8 cellular contexts compared by ENCODE assay signal in genomic region chr2:68767031-68767961, GRCh38. TPM values are rescaled to one million over a fixed set of nuclear protein-coding genes. Genes with fewer than 3 reads are reported as not detected.
DNase-seq lines count a peak whose midpoint lies in the region; ATAC-seq lines count a peak whose summit lies in the region.

No MANE protein-coding gene starts in this region.

- no peaks in the 10 kb centered on the region for H3K27me3 Mint-ChIP-seq in activated T-cell treated with anti-CD3 and anti-CD28 coated beads, Interleukin-2, amount 50 U/mL, for 72 hours (ENCODE audit: low read depth)
- no peaks in the 10 kb centered on the region for H3K27me3 Mint-ChIP-seq in natural killer cell treated with Interleukin-12 subunit alpha and Interleukin-12 subunit beta and Interleukin-15 and Interleukin-18, amount 100 ng/mL, for 72 hours

- H3K4me3 Mint-ChIP-seq in activated T-cell treated with anti-CD3 and anti-CD28 coated beads, Interleukin-2, amount 50 U/mL, for 72 hours: peak overlapping the region; percentile 77 to 88
- H3K4me3 Mint-ChIP-seq in natural killer cell treated with Interleukin-12 subunit alpha and Interleukin-12 subunit beta and Interleukin-15 and Interleukin-18, amount 100 ng/mL, for 72 hours: peak overlapping the region; percentile 94

- H3K27ac Mint-ChIP-seq in activated T-cell treated with anti-CD3 and anti-CD28 coated beads, Interleukin-2, amount 50 U/mL, for 72 hours: peak overlapping the region; percentile 89
- H3K27ac Mint-ChIP-seq in natural killer cell treated with Interleukin-12 subunit alpha and Interleukin-12 subunit beta and Interleukin-15 and Interleukin-18, amount 100 ng/mL, for 72 hours: peak overlapping the region; percentile 90 to 96

- H3K9me3 Mint-ChIP-seq in activated T-cell treated with anti-CD3 and anti-CD28 coated beads, Interleukin-2, amount 50 U/mL, for 72 hours: no peaks in the 10 kb centered on the region
- H3K9me3 Mint-ChIP-seq in natural killer cell treated with Interleukin-12 subunit alpha and Interleukin-12 subunit beta and Interleukin-15 and Interleukin-18, amount 100 ng/mL, for 72 hours: no peaks in the 10 kb centered on the region

- peak; percentile 45 to 52 for DNase-seq in activated T-cell treated with anti-CD3 and anti-CD28 coated beads, Interleukin-2, amount 50 U/mL, for 72 hours
- peak; percentile 67 for DNase-seq in natural killer cell treated with Interleukin-12 subunit alpha and Interleukin-12 subunit beta and Interleukin-15 and Interleukin-18, amount 100 ng/mL, for 72 hours (ENCODE audit: low spot score)
- DNase-seq in NCI-H226: no peak
- no peak for DNase-seq in AG20443 (ENCODE audit: low spot score)
- DNase-seq in GF-D8 (lab: John Stamatoyannopoulos, UW): no peak
- no peak for DNase-seq in globus pallidus (ENCODE audit: low spot score)

- H3K36me3 Mint-ChIP-seq in activated T-cell treated with anti-CD3 and anti-CD28 coated beads, Interleukin-2, amount 50 U/mL, for 72 hours (ENCODE audit: insufficient read depth in 2 of 2): peaks cover 0 to 2% of the 10 kb centered on the region in 2 donors
- no peaks in the 10 kb centered on the region for H3K36me3 Mint-ChIP-seq in natural killer cell treated with Interleukin-12 subunit alpha and Interleukin-12 subunit beta and Interleukin-15 and Interleukin-18, amount 100 ng/mL, for 72 hours

- peak; percentile 52 for ATAC-seq in GM18498 (IDR thresholded peaks at IDR 0.05; ENCODE audit: unreplicated experiment)
- peak; percentile 35 for ATAC-seq in HG03095 (IDR thresholded peaks at IDR 0.05; ENCODE audit: unreplicated experiment)
- peak; percentile 35 to 43 for ATAC-seq in activated T-cell treated with anti-CD3 and anti-CD28 coated beads, Interleukin-2, amount 50 U/mL, for 72 hours (replicated peaks in 1 of 2)
- peak; percentile 45 to 62 for ATAC-seq in natural killer cell treated with Interleukin-12 subunit alpha and Interleukin-12 subunit beta and Interleukin-15 and Interleukin-18, amount 100 ng/mL, for 72 hours

- H3K4me1 Mint-ChIP-seq in activated T-cell treated with anti-CD3 and anti-CD28 coated beads, Interleukin-2, amount 50 U/mL, for 72 hours (ENCODE audit: low read depth): peaks cover 100% of the 10 kb centered on the region
- H3K4me1 Mint-ChIP-seq in natural killer cell treated with Interleukin-12 subunit alpha and Interleukin-12 subunit beta and Interleukin-15 and Interleukin-18, amount 100 ng/mL, for 72 hours (ENCODE audit: low read depth in 2 of 2): peaks cover 84 to 97% of the 10 kb centered on the region in 2 donors

RNA-seq across cellular contexts. Expression of gene ARHGAP25, which starts 32.7 kb away (rescaled TPM):
- 10 to 100 TPM; 38.3 to 49.5 TPM for total RNA-seq in activated T-cell treated with anti-CD3 and anti-CD28 coated beads, Interleukin-2, amount 50 U/mL, for 72 hours
- 100 to 1,000 TPM; 121 to 170 TPM for total RNA-seq in natural killer cell treated with Interleukin-12 subunit alpha and Interleukin-12 subunit beta and Interleukin-15 and Interleukin-18, amount 100 ng/mL, for 72 hours

Comparison
In these comparisons a context has a peak if more than half of its experiments do, and no peak if none do; other contexts are left out.
1. DNase-seq: peak in activated T-cell treated with anti-CD3 and anti-CD28 coated beads, Interleukin-2, amount 50 U/mL, for 72 hours (2 of 2) and natural killer cell treated with Interleukin-12 subunit alpha and Interleukin-12 subunit beta and Interleukin-15 and Interleukin-18, amount 100 ng/mL, for 72 hours (single experiment); none in NCI-H226 (single experiment), AG20443 (single experiment), GF-D8 (single experiment) and globus pallidus (single experiment).
2. Peak in every context shown above with its lines, with median percentiles within 50 percentile points of each other: ATAC-seq.